Comparison of ENCODE assay signal across 8 cellular contexts in the genomic region with DNA sequence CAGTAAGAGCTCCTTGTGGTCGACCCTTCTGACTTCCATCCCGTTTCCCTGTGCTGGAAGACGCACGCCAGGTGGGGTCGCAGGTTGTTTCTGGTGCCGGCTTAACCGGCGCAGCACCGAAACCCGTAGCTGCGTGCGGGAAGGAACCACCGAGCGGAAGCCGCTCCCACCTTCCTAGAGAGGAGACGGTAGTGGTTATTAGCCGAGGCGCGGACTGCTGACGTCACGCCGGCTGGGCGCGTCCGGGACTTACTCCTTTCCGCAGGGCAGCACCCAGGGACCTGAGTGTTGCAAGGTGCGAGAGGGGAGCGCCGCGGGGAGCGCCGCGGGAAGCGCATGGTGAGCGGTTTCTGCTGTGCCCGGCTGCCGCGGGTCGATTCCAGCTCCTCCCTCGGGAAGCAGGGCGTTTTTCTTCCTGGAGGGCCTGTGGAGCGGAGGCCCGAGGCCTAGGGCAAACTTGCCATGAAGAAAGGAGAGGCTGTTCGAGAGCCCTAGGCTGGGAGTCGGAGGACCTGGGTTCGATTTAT. TPM values are rescaled to one million over a fixed set of nuclear protein-coding genes. Genes with fewer than 3 reads are reported as not detected.
DNase-seq lines count a peak whose midpoint lies in the region; ATAC-seq, FAIRE-seq and TF ChIP-seq lines count a peak whose summit lies in the region.

A gene (plus strand): TSS at position 252 of the 527 bp plus-strand sequence. CDS start 4,787 bp downstream, outside the sequence.

- no peaks in the 10 kb centered on the region for H3F3A ChIP-seq in PC-3 (ENCODE audit: low read length, unreplicated experiment)

- peak within 1 kb of the TSS; percentile 98 for H3K4me3 Mint-ChIP-seq in central memory CD8-positive, alpha-beta T cell

- H3K36me3 Mint-ChIP-seq in central memory CD8-positive, alpha-beta T cell (ENCODE audit: insufficient read depth): peaks cover 9% of the 10 kb centered on the region

- no peaks in the 10 kb centered on the region for H3K27me3 Mint-ChIP-seq in central memory CD8-positive, alpha-beta T cell

- H3K9me2 ChIP-seq in PC-3 (replicated peaks; ENCODE audit: low read length): no peaks in the 10 kb centered on the region

- intact Hi-C loops in PC-3 (cut with micrococcal nuclease): no loop called here

- no TSS peak for BruUV-seq in PC-3 (replicated peaks; lab: Mats Ljungman, UMichigan)

- peaks cover 16% of the 10 kb centered on the region for H3K4me1 Mint-ChIP-seq in central memory CD8-positive, alpha-beta T cell

- peaks cover 60% of the 10 kb centered on the region for H3K9me3 ChIP-seq in PC-3 (ENCODE audit: low read length)

- TF ChIP-seq CTCF in PC-3 (conservative IDR thresholded peaks at IDR 0.05; ENCODE audit: low read depth, low read length): no peak

- no peak for TF ChIP-seq POLR2A in H54 (IDR thresholded peaks at IDR 0.05; ENCODE audit: low read depth, low read length)

- DNase-seq in DMS79 treated with DMSO at 0.1 percent for 48 hours (lab: John Stamatoyannopoulos, UW): peak; percentile 36
- DNase-seq in H54 (ENCODE audit: insufficient read length, low spot score): peak; percentile 40
- DNase-seq in NCI-H187 treated with DMSO at 0.1 percent for 48 hours (lab: John Stamatoyannopoulos, UW): peak; percentile 5
- DNase-seq in activated CD4-positive, CD25-positive, alpha-beta regulatory T cell treated with anti-CD3 and anti-CD28 coated beads, Interleukin-2, amount 50 U/mL, for 16 hours (ENCODE audit: low read depth, low spot score): peak; percentile 67
- peak; percentile 59 to 77 for DNase-seq in central memory CD8-positive, alpha-beta T cell (ENCODE audit: low spot score in 2 of 2)
- peak; percentile 94 for DNase-seq in iris pigment epithelial cell (ENCODE audit: low read depth)
- DNase-seq in smooth muscle cell of the brain vasculature (ENCODE audit: low read depth, low spot score): peak; percentile 72
- DNase-seq in PC-3: no peak

- peak; percentile 94 for ATAC-seq in central memory CD8-positive, alpha-beta T cell (replicated peaks; ENCODE audit: extremely low read depth, poor library complexity, severe bottlenecking)
- ATAC-seq in PC-3: no peak

- no peak within 1 kb of the TSS for H3K4me3 ChIP-seq in PC-3 (ENCODE audit: low read length)

- no peak within 1 kb of the TSS for H2AFZ ChIP-seq in PC-3 (ENCODE audit: low read length)

- no peak for FAIRE-seq in H54 (lab: Jason Lieb, UNC)

- peaks cover 25% of the 10 kb centered on the region for H3K9me3 Mint-ChIP-seq in central memory CD8-positive, alpha-beta T cell

- H3K4me2 ChIP-seq in PC-3 (ENCODE audit: low read length): no peak within 1 kb of the TSS

- H3K9ac ChIP-seq in PC-3 (ENCODE audit: low read length): no peak within 1 kb of the TSS

- no peaks in the 10 kb centered on the region for H3K4me1 ChIP-seq in PC-3 (ENCODE audit: insufficient read depth, low read length)

- H3K79me2 ChIP-seq in PC-3 (ENCODE audit: low read length): no peaks in the 10 kb centered on the region

- H4K20me1 ChIP-seq in PC-3 (ENCODE audit: low read length): no peaks in the 10 kb centered on the region

- no peaks in the 10 kb centered on the region for H3K27me3 ChIP-seq in PC-3 (ENCODE audit: low read length)

- peak within 1 kb of the TSS; percentile 90 for H3K27ac Mint-ChIP-seq in central memory CD8-positive, alpha-beta T cell (ENCODE audit: low read depth)

- POLR2A ChIA-PET in PC-3 (lab: Charles Lee; ENCODE audit: unreplicated experiment): no interaction called here

- CTCF ChIA-PET in PC-3 (lab: Charles Lee): no interaction called here

- 0 out of 2 replicates have a peak, but pooled peaks cover 3% of the 10 kb centered on the region for H3K36me3 ChIP-seq in PC-3 (ENCODE audit: low read depth, low read length)

- H3K27ac ChIP-seq in PC-3 (ENCODE audit: low read length): no peak within 1 kb of the TSS

RNA-seq across cellular contexts. Expression of the gene that starts here (rescaled TPM):
- not detected in 2 replicates for total RNA-seq in PC-3 (2014; rRNA removed)
